ENCODE assay signal across 21 cellular contexts in the genomic region with DNA sequence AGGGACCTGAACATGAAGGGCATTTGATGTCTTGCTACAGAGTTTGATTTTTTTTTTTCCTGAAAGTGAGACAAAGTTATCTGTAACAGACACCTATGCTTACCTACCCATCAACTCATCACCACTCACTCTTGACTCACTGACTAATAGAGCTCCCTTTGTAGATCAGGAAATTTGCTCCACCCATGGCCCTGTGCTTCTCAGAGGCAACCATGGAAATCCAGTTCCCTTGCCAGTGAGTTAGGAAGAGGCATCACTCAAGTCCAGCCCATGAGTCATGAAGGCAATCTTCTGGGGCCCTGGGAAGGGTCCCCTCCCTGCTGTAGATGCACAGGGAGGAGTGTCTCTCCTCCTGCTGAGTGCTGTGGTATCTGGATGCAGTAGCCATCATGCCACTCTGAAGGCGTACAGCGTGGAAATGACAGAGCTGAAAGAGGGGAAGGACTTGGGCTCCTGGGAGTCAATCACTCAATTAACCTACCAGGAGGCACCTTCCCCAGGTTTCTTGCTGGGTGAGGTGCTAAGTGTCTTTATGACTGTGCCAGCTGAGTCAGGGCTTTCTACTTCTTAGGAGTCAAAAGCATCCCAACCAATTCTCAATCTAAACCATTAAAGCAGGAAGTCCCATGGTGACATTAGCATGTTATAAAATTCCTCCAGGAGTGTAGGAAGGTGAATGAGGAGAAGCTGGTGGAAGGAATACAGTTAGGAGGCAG.
"Had no signal": no experiment of that assay in that cellular context is flagged by ENCODE, and none has a peak within 500 bp of the region (broad histone marks: within the 10 kb centered on the region; RNA-seq: fewer than 3 reads in every experiment).

No MANE protein-coding gene starts in this region.

- H3K27ac ChIP-seq: body of pancreas, colonic mucosa, esophagus squamous epithelium, testis, upper lobe of right lung had no signal

- H3K9ac ChIP-seq: SK-N-SH had no signal

- H3K4me3 Mint-ChIP-seq: activated naive CD8-positive, alpha-beta T cell treated with anti-CD3 and anti-CD28 coated beads for 36 hours; nephron; stimulated activated naive CD8-positive, alpha-beta T cell treated with anti-CD3 and anti-CD28 coated beads, Interleukin-15, amount 100 ng/mL, for 72 hours had no signal

- H3K4me3 ChIP-seq: body of pancreas, colonic mucosa, esophagus squamous epithelium, skin epidermis, testis, upper lobe of right lung had no signal

- H3K27me3 ChIP-seq: body of pancreas, colonic mucosa, esophagus squamous epithelium, testis, upper lobe of right lung had no signal

- H3K9me3 Mint-ChIP-seq: activated naive CD8-positive, alpha-beta T cell treated with anti-CD3 and anti-CD28 coated beads for 36 hours; nephron; stimulated activated naive CD8-positive, alpha-beta T cell treated with anti-CD3 and anti-CD28 coated beads, Interleukin-15, amount 100 ng/mL, for 72 hours had no signal

- DNase-seq: activated CD4-positive, alpha-beta T cell treated with anti-CD3 and anti-CD28 coated beads for 1 hour; activated CD8-positive, alpha-beta memory T cell treated with anti-CD3 and anti-CD28 coated beads, Interleukin-2, amount 50 U/mL, for 48 hours; activated effector memory CD4-positive, alpha-beta T cell treated with Interleukin-2 at 50 U/mL for 16 hours; activated naive CD8-positive, alpha-beta T cell treated with anti-CD3 and anti-CD28 coated beads for 36 hours; amygdala; body of pancreas; central memory CD4-positive, alpha-beta T cell; colonic mucosa; esophagus squamous epithelium; kidney glomerular epithelial cell; nucleus accumbens; right cardiac atrium; SK-N-SH; stimulated activated naive CD8-positive, alpha-beta T cell treated with anti-CD3 and anti-CD28 coated beads, Interleukin-15, amount 100 ng/mL, for 72 hours; T-helper 1 cell; T1000; testis; upper lobe of right lung had no signal

- H3K9me2 ChIP-seq: SK-N-SH had no signal

- H3K4me1 ChIP-seq: body of pancreas, colonic mucosa, testis had no signal

- H3K4me2 ChIP-seq: SK-N-SH had no signal

- H3K36me3 ChIP-seq: colonic mucosa, esophagus squamous epithelium, upper lobe of right lung had no signal

- H3K27me3 Mint-ChIP-seq: activated naive CD8-positive, alpha-beta T cell treated with anti-CD3 and anti-CD28 coated beads for 36 hours; stimulated activated naive CD8-positive, alpha-beta T cell treated with anti-CD3 and anti-CD28 coated beads, Interleukin-15, amount 100 ng/mL, for 72 hours had no signal

- ATAC-seq: body of pancreas; stimulated activated naive CD8-positive, alpha-beta T cell treated with anti-CD3 and anti-CD28 coated beads, Interleukin-15, amount 100 ng/mL, for 72 hours; upper lobe of right lung had no signal

- H3K36me3 Mint-ChIP-seq: activated naive CD8-positive, alpha-beta T cell treated with anti-CD3 and anti-CD28 coated beads for 36 hours had no signal

- H3K9me3 ChIP-seq: body of pancreas, colonic mucosa, esophagus squamous epithelium, SK-N-SH, testis, upper lobe of right lung had no signal

- FAIRE-seq: endometrium had no signal
